ENCODE assay signal across 12 cellular contexts in the genomic region with DNA sequence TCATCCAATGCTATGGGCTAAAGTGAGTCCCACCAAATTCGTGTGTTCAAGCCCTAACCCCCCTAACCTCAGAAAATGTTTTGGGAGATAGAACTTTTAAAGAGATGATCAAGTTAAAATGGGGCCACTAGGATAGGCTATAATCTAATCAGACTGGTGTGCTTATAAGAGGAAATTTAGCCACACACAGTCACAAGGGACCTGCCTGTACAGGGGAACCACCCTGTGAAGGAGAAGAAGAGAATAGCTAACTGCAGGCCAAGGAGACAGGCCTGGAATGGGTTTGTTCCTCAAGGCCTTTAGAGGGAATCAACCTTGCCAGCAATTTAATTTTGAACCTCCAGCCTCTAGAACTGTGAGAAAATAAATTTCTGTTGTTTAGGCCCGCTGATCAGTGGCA. TPM values are rescaled to one million over a fixed set of nuclear protein-coding genes. Genes with fewer than 3 reads are reported as not detected.
A peak's percentile ranks its signal among the peaks of the same experiment; 100 is the strongest.
DNase-seq lines count a peak whose midpoint lies in the region; ATAC-seq and TF ChIP-seq lines count a peak whose summit lies in the region.
"Had no signal": no experiment of that assay in that cellular context is flagged by ENCODE, and none has a peak within 500 bp of the region (broad histone marks: within the 10 kb centered on the region; RNA-seq: fewer than 3 reads in every experiment).

No MANE protein-coding gene starts in this region.

- H3K4ac ChIP-seq in mesendoderm (ENCODE audit: low read depth, low read length): no peak overlapping the region

- H3K4me2 ChIP-seq in mesendoderm (ENCODE audit: low read length): no peak overlapping the region

- peaks cover 9% of the 10 kb centered on the region for H3K4me1 ChIP-seq in mesendoderm (ENCODE audit: control insufficient read depth, low read depth, low read length)
- H3K4me1 ChIP-seq: BE2C had no signal

- no peaks in the 10 kb centered on the region for H3K36me3 ChIP-seq in mesendoderm (ENCODE audit: control insufficient read depth, insufficient read depth, low read length)
- H3K36me3 ChIP-seq: BE2C had no signal

- no peak overlapping the region for H2AK5ac ChIP-seq in mesendoderm (ENCODE audit: low read length)

- H3K23ac ChIP-seq in mesendoderm (ENCODE audit: low read length): no peak overlapping the region

- peak overlapping the region; percentile 10; the same call in 1 of the 2 replicates for H3K27ac ChIP-seq in VCaP
- H3K27ac ChIP-seq in mesendoderm (ENCODE audit: low read depth, low read length): no peak overlapping the region

- no peak overlapping the region for H4K8ac ChIP-seq in mesendoderm (ENCODE audit: low read depth, low read length)

- H2BK5ac ChIP-seq in mesendoderm (ENCODE audit: low read length): no peak overlapping the region

- H3K4me3 ChIP-seq in mesendoderm (ENCODE audit: low read length): no peak overlapping the region

- WGBS in mesendoderm (ENCODE audit: extremely low coverage, insufficient coverage, low lambda C conversion rate): no CpG with 5 or more reads among the region's 2 CpGs

- no peak overlapping the region for H2BK15ac ChIP-seq in mesendoderm (replicated peaks; ENCODE audit: low read depth)

- TF ChIP-seq CTCF in VCaP (conservative IDR thresholded peaks at IDR 0.05): no peak

- H4K5ac ChIP-seq in mesendoderm (ENCODE audit: low read length): no peak overlapping the region

- no peak overlapping the region for H3K56ac ChIP-seq in mesendoderm (ENCODE audit: low read length)

- no peak overlapping the region for H3K9ac ChIP-seq in mesendoderm (ENCODE audit: low read length)

- no peak overlapping the region for H2BK120ac ChIP-seq in mesendoderm (ENCODE audit: low read depth, low read length)

- no peaks in the 10 kb centered on the region for H3K79me1 ChIP-seq in mesendoderm (ENCODE audit: low read length)

- H3K79me2 ChIP-seq in mesendoderm (ENCODE audit: control insufficient read depth, insufficient read depth, low read length): no peaks in the 10 kb centered on the region

- peak overlapping the region; percentile 80 for H3K18ac ChIP-seq in mesendoderm (ENCODE audit: low read length)

- peak; percentile 53 for ATAC-seq in HG02610 (IDR thresholded peaks at IDR 0.05; ENCODE audit: unreplicated experiment)

- H3K27me3 ChIP-seq in mesendoderm (ENCODE audit: insufficient read depth, low read length, poor library complexity): peaks cover 2% of the 10 kb centered on the region
- H3K27me3 ChIP-seq: BE2C had no signal

- DNase-seq in CD1c-positive myeloid dendritic cell (ENCODE audit: extremely low spot score) (peak; percentile 50), mesendoderm (no peak), T-helper 1 cell (no peak), HuH-7.5 (ENCODE audit: low spot score) (no peak), AG20443 (ENCODE audit: low spot score) (no peak)
- no peak for DNase-seq in activated T-cell treated with anti-CD3 and anti-CD28 coated beads, Interleukin-2, amount 50 U/mL, for 1 hour
- DNase-seq: activated CD4-positive, alpha-beta T cell treated with anti-CD3 and anti-CD28 coated beads for 48 hours; BE2C; immature natural killer cell; NCI-H1436 treated with DMSO at 0.1 percent for 48 hours had no signal

RNA-seq across cellular contexts. Expression of a gene that starts 36.0 kb away (rescaled TPM):
- polyA plus RNA-seq in mesendoderm (2013, experiment 1 of 2): 19.6 TPM
- 19.5 TPM for polyA plus RNA-seq in mesendoderm (2013, experiment 2 of 2)
